ENCODE assay signal across 15 cellular contexts in the genomic region with DNA sequence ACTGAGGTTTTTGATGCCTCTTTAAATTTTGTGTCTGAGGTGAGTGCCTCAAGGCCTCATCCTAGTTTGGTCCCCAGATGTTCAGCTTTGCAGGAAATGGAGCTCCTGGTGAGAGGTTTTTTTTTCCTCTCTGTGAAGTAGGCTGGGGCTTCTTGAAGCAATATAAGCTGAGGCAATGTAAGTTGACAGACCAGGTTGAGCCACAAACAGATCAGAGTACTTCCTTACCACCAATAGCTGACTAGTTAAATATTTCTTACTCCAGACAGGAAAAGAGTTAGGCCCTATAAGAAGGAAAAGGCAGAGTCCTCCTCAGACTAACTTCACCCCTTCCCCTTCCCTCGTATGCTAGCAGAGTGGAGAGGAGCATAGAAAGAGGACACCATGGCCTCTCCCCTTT.
"Had no signal": no experiment of that assay in that cellular context is flagged by ENCODE, and none has a peak within 500 bp of the region (broad histone marks: within the 10 kb centered on the region; RNA-seq: fewer than 3 reads in every experiment).

No MANE protein-coding gene starts in this region.

- H3K9me3 ChIP-seq: esophagus muscularis mucosa, gastroesophageal sphincter, heart left ventricle, left lung, lower lobe of right lung had no signal

- H3K4me3 ChIP-seq: coronary artery, dorsolateral prefrontal cortex, esophagus muscularis mucosa, gastroesophageal sphincter, heart left ventricle, left lung, lower lobe of right lung had no signal

- H3K27ac ChIP-seq: coronary artery, dorsolateral prefrontal cortex, esophagus muscularis mucosa, foreskin keratinocyte, gastroesophageal sphincter, heart left ventricle, left lung, lower lobe of right lung had no signal

- H3K36me3 ChIP-seq: esophagus muscularis mucosa, gastroesophageal sphincter, heart left ventricle, left lung, lower lobe of right lung had no signal

- H3K4me1 ChIP-seq: esophagus muscularis mucosa, foreskin keratinocyte, gastroesophageal sphincter, heart left ventricle, left lung, lower lobe of right lung had no signal

- ATAC-seq: foreskin keratinocyte; gastroesophageal sphincter; heart left ventricle; left lung; left ventricle myocardium superior; lower lobe of right lung; naive thymus-derived CD4-positive, alpha-beta T cell had no signal

- DNase-seq: dermis blood vessel endothelial cell; dorsolateral prefrontal cortex; effector CD4-positive, alpha-beta T cell; effector memory CD4-positive, alpha-beta T cell; foreskin keratinocyte; heart left ventricle; hippocampal formation; left lung; left ventricle myocardium superior; lower lobe of right lung; mesenchymal stem cell; naive thymus-derived CD4-positive, alpha-beta T cell had no signal

- H3K27me3 ChIP-seq: dorsolateral prefrontal cortex, esophagus muscularis mucosa, foreskin keratinocyte, gastroesophageal sphincter, heart left ventricle, left lung had no signal
